ENCODE assay signal across 25 cellular contexts in genomic region chr1:10324627-10325026, GRCh38.
DNase-seq lines count a peak whose midpoint lies in the region; ATAC-seq lines count a peak whose summit lies in the region.
"Had no signal": no experiment of that assay in that cellular context is flagged by ENCODE, and none has a peak within 500 bp of the region (broad histone marks: within the 10 kb centered on the region; RNA-seq: fewer than 3 reads in every experiment).

No MANE protein-coding gene starts in this region.

- no peaks in the 10 kb centered on the region for H3K4me1 ChIP-seq in CD4-positive, CD25-positive, alpha-beta regulatory T cell (ENCODE audit: control insufficient read depth, insufficient read depth, low read length, poor library complexity, severe bottlenecking)
- H3K4me1 ChIP-seq in effector memory CD4-positive, alpha-beta T cell (ENCODE audit: control insufficient read depth, insufficient read depth, low read length, poor library complexity, severe bottlenecking) = no peaks in the 10 kb centered on the region
- H3K4me1 ChIP-seq: adrenal gland, BE2C, Caco-2 had no signal

- peak overlapping the region; percentile 19 for H3K4me3 Mint-ChIP-seq in activated CD8-positive, alpha-beta memory T cell treated with anti-CD3 and anti-CD28 coated beads, Interleukin-2, amount 10 ng/mL, durations not matched to agents 7 days and 5 days
- H3K4me3 Mint-ChIP-seq in CD4-positive, CD25-positive, alpha-beta regulatory T cell = peak overlapping the region; percentile 69 to 84 (median 70)
- H3K4me3 Mint-ChIP-seq in T-helper 17 cell = peak overlapping the region; percentile 33
- H3K4me3 Mint-ChIP-seq: brain, mesothelial cell of epicardium, naive B cell had no signal

- intact Hi-C loops in head of caudate nucleus (cut with DNase I) = no loop called here

- peak; percentile 65 for ATAC-seq in activated CD8-positive, alpha-beta memory T cell treated with anti-CD3 and anti-CD28 coated beads, Interleukin-2, amount 10 ng/mL, durations not matched to agents 7 days and 5 days
- peak in 1 of 2 donors; percentile 37 for ATAC-seq in CD4-positive, CD25-positive, alpha-beta regulatory T cell (ENCODE audit: low read depth in 2 of 2)
- no peak for ATAC-seq in T-helper 17 cell

- peaks cover 7% of the 10 kb centered on the region for H3K4me1 Mint-ChIP-seq in activated CD8-positive, alpha-beta memory T cell treated with anti-CD3 and anti-CD28 coated beads, Interleukin-2, amount 10 ng/mL, durations not matched to agents 7 days and 5 days
- peaks cover 0 to 2% (median 0%) of the 10 kb centered on the region in 4 donors for H3K4me1 Mint-ChIP-seq in CD4-positive, CD25-positive, alpha-beta regulatory T cell
- peaks cover 7% of the 10 kb centered on the region for H3K4me1 Mint-ChIP-seq in T-helper 17 cell
- H3K4me1 Mint-ChIP-seq: brain, naive B cell had no signal

- CTCF ChIA-PET in activated CD8-positive, alpha-beta memory T cell treated with anti-CD3 and anti-CD28 coated beads, Interleukin-2, amount 10 ng/mL, durations not matched to agents 7 days and 5 days (lab: Charles Lee) = no interaction called here

- H3K27me3 Mint-ChIP-seq in activated CD8-positive, alpha-beta memory T cell treated with anti-CD3 and anti-CD28 coated beads, Interleukin-2, amount 10 ng/mL, durations not matched to agents 7 days and 5 days = no peaks in the 10 kb centered on the region
- H3K27me3 Mint-ChIP-seq in CD4-positive, CD25-positive, alpha-beta regulatory T cell = no peaks in the 10 kb centered on the region
- H3K27me3 Mint-ChIP-seq in T-helper 17 cell = no peaks in the 10 kb centered on the region
- H3K27me3 Mint-ChIP-seq: brain, naive B cell had no signal

- H3K27me3 ChIP-seq in CD4-positive, CD25-positive, alpha-beta regulatory T cell (ENCODE audit: control insufficient read depth, insufficient read depth, low read length) = no peaks in the 10 kb centered on the region
- no peaks in the 10 kb centered on the region for H3K27me3 ChIP-seq in effector memory CD4-positive, alpha-beta T cell (replicated peaks; ENCODE audit: control insufficient read depth, insufficient read depth, low read length, poor library complexity, severe bottlenecking)
- H3K27me3 ChIP-seq: adrenal gland, BE2C had no signal

- H3K4me3 ChIP-seq in CD4-positive, CD25-positive, alpha-beta regulatory T cell (ENCODE audit: low read depth, low read length) = peak overlapping the region; percentile 65
- H3K4me3 ChIP-seq in effector memory CD4-positive, alpha-beta T cell (ENCODE audit: insufficient read depth, low read depth, low read length, poor library complexity, severe bottlenecking) = peak overlapping the region; percentile 26
- H3K4me3 ChIP-seq: adrenal gland, SK-N-MC had no signal

- H3K36me3 ChIP-seq in CD4-positive, CD25-positive, alpha-beta regulatory T cell (ENCODE audit: control insufficient read depth, insufficient read depth, low read length) = peaks cover 4% of the 10 kb centered on the region
- no peaks in the 10 kb centered on the region for H3K36me3 ChIP-seq in effector memory CD4-positive, alpha-beta T cell (ENCODE audit: control insufficient read depth, insufficient read depth, low read length)
- H3K36me3 ChIP-seq: BE2C had no signal

- no peaks in the 10 kb centered on the region for H3K9me3 Mint-ChIP-seq in activated CD8-positive, alpha-beta memory T cell treated with anti-CD3 and anti-CD28 coated beads, Interleukin-2, amount 10 ng/mL, durations not matched to agents 7 days and 5 days (ENCODE audit: low read depth)
- peaks cover 0 to 2% (median 0%) of the 10 kb centered on the region in 7 donors for H3K9me3 Mint-ChIP-seq in CD4-positive, CD25-positive, alpha-beta regulatory T cell
- H3K9me3 Mint-ChIP-seq: brain, mesothelial cell of epicardium, naive B cell had no signal

- H3K27ac ChIP-seq in CD4-positive, CD25-positive, alpha-beta regulatory T cell (ENCODE audit: insufficient read depth, low read length, poor library complexity, severe bottlenecking) = peak overlapping the region; percentile 25
- peak overlapping the region; percentile 35 for H3K27ac ChIP-seq in effector memory CD4-positive, alpha-beta T cell (ENCODE audit: insufficient read depth, low read length, poor library complexity, severe bottlenecking)
- H3K27ac ChIP-seq: adrenal gland, HL-60, KMS-11, SK-N-MC, VCaP had no signal

- peak overlapping the region; percentile 50 for H3K27ac Mint-ChIP-seq in activated CD8-positive, alpha-beta memory T cell treated with anti-CD3 and anti-CD28 coated beads, Interleukin-2, amount 10 ng/mL, durations not matched to agents 7 days and 5 days
- peak overlapping the region; percentile 78 to 82 (median 79) for H3K27ac Mint-ChIP-seq in CD4-positive, CD25-positive, alpha-beta regulatory T cell
- peak overlapping the region; percentile 67 for H3K27ac Mint-ChIP-seq in T-helper 17 cell
- H3K27ac Mint-ChIP-seq: mesothelial cell of epicardium, naive B cell had no signal

- H3K9me3 ChIP-seq in CD4-positive, CD25-positive, alpha-beta regulatory T cell (ENCODE audit: control insufficient read depth in 2 of 2, low read length in 2 of 2) = no peaks in the 10 kb centered on the region
- no peaks in the 10 kb centered on the region for H3K9me3 ChIP-seq in T-helper 17 cell (ENCODE audit: control insufficient read depth, low read length, poor library complexity, severe bottlenecking)
- H3K9me3 ChIP-seq in effector memory CD4-positive, alpha-beta T cell (ENCODE audit: control insufficient read depth, low read length) = no peaks in the 10 kb centered on the region
- H3K9me3 ChIP-seq: adrenal gland, BE2C, Caco-2 had no signal

- DNase-seq in activated CD8-positive, alpha-beta memory T cell treated with anti-CD3 and anti-CD28 coated beads, Interleukin-2, amount 10 ng/mL, durations not matched to agents 7 days and 5 days = no peak
- DNase-seq in activated CD8-positive, alpha-beta memory T cell treated with anti-CD3 and anti-CD28 coated beads, Interleukin-2, amount 50 U/mL, for 4 hours = no peak
- peak in 1 of 3 donors; percentile 25 for DNase-seq in CD4-positive, CD25-positive, alpha-beta regulatory T cell
- DNase-seq in T-helper 17 cell = no peak
- peak in 1 of 3 donors; percentile 11 for DNase-seq in effector memory CD4-positive, alpha-beta T cell
- no peak for DNase-seq in head of caudate nucleus
- no peak for DNase-seq in UCSD-AML1 (lab: John Stamatoyannopoulos, UW; ENCODE audit: unreplicated experiment)
- DNase-seq in NCI-H1436 treated with DMSO at 0.1 percent for 48 hours (lab: John Stamatoyannopoulos, UW) = no peak
- DNase-seq: ACHN, adrenal gland, BE2C, Caco-2, kidney, naive B cell, NCI-H1417, NCI-H2081, NCI-H774, nucleus accumbens, trophoblast cell had no signal

- peaks cover 19% of the 10 kb centered on the region for H3K36me3 Mint-ChIP-seq in activated CD8-positive, alpha-beta memory T cell treated with anti-CD3 and anti-CD28 coated beads, Interleukin-2, amount 10 ng/mL, durations not matched to agents 7 days and 5 days
- H3K36me3 Mint-ChIP-seq in CD4-positive, CD25-positive, alpha-beta regulatory T cell = peaks cover 39% of the 10 kb centered on the region
- peaks cover 7% of the 10 kb centered on the region for H3K36me3 Mint-ChIP-seq in T-helper 17 cell (ENCODE audit: low read depth)

Comparison
In these comparisons a context has a peak if more than half of its experiments do, and no peak if none do; other contexts are left out.
1. H3K4me3 Mint-ChIP-seq: peak in every context shown above with its lines; median percentile 70 in CD4-positive, CD25-positive, alpha-beta regulatory T cell; 33 in T-helper 17 cell; 19 in activated CD8-positive, alpha-beta memory T cell treated with anti-CD3 and anti-CD28 coated beads, Interleukin-2, amount 10 ng/mL, durations not matched to agents 7 days and 5 days.